In genomic region chr2:35082072-35082471, GRCh38 we compare ENCODE assay signal across 25 cellular contexts.
"Had no signal": no experiment of that assay in that cellular context is flagged by ENCODE, and none has a peak within 500 bp of the region (broad histone marks: within the 10 kb centered on the region; RNA-seq: fewer than 3 reads in every experiment).

No MANE protein-coding gene starts in this region.

- H3K4me3 Mint-ChIP-seq: dendritic cell treated with granulocyte-macrophage colony-stimulating factor and Interleukin-4, amounts not matched to agents 40 ng/mL and 50 ng/mL, for 4 days; naive thymus-derived CD4-positive, alpha-beta T cell; nephron progenitor cell; stimulated activated memory B cell treated with anti-CD40 and anti-IgM and Interleukin-4, amounts not matched to agents 10 μg/mL and 1 μg/mL and 100 μg/mL, for 72 hours; stimulated activated naive CD8-positive, alpha-beta T cell treated with anti-CD3 and anti-CD28 coated beads, Interleukin-15, Interleukin-2, amounts not matched to agents 100 ng/mL and 50 ng/mL, for 24 hours had no signal

- DNase-seq: esophagus squamous epithelium; foreskin fibroblast; head of caudate nucleus; kidney; left cardiac atrium; left ventricle myocardium superior; mesenchymal stem cell; naive thymus-derived CD4-positive, alpha-beta T cell; nephron progenitor cell; psoas muscle; spleen; stimulated activated CD4-positive, alpha-beta T cell treated with anti-CD3 and anti-CD28 coated beads, Interleukin-15, amount 100 ng/mL, for 24 hours; stimulated activated CD4-positive, alpha-beta T cell treated with anti-CD3 and anti-CD28 coated beads, Interleukin-1b, Interleukin-23, amount 100 ng/mL, for 48 hours; stimulated activated CD4-positive, alpha-beta T cell treated with anti-CD3 and anti-CD28 coated beads, Interleukin-4, amount 100 ng/mL, for 24 hours; tibial artery; upper lobe of right lung had no signal

- H3K27ac ChIP-seq: hepatocyte, neutrophil, psoas muscle, spleen, tibial artery, upper lobe of right lung, vagina had no signal

- ATAC-seq: left cardiac atrium; left ventricle myocardium superior; naive thymus-derived CD4-positive, alpha-beta T cell; psoas muscle; sciatic nerve; stimulated activated memory B cell treated with anti-CD40 and anti-IgM and Interleukin-4, amounts not matched to agents 10 μg/mL and 1 μg/mL and 100 μg/mL, for 72 hours; upper lobe of right lung had no signal

- H3K36me3 ChIP-seq: esophagus squamous epithelium, neutrophil, spleen, tibial artery, upper lobe of right lung, vagina had no signal

- H3K9me3 Mint-ChIP-seq: nephron progenitor cell; stimulated activated naive CD8-positive, alpha-beta T cell treated with anti-CD3 and anti-CD28 coated beads, Interleukin-15, Interleukin-2, amounts not matched to agents 100 ng/mL and 50 ng/mL, for 24 hours had no signal

- H3K4me1 ChIP-seq: psoas muscle, spleen, tibial artery, upper lobe of right lung had no signal

- H3K27ac Mint-ChIP-seq: dendritic cell treated with granulocyte-macrophage colony-stimulating factor and Interleukin-4, amounts not matched to agents 40 ng/mL and 50 ng/mL, for 4 days; naive thymus-derived CD4-positive, alpha-beta T cell; nephron progenitor cell; stimulated activated memory B cell treated with anti-CD40 and anti-IgM and Interleukin-4, amounts not matched to agents 10 μg/mL and 1 μg/mL and 100 μg/mL, for 72 hours; stimulated activated naive CD8-positive, alpha-beta T cell treated with anti-CD3 and anti-CD28 coated beads, Interleukin-15, Interleukin-2, amounts not matched to agents 100 ng/mL and 50 ng/mL, for 24 hours had no signal

- H3K4me2 ChIP-seq: hepatocyte had no signal

- H3K4me1 Mint-ChIP-seq: naive thymus-derived CD4-positive, alpha-beta T cell; nephron progenitor cell; stimulated activated memory B cell treated with anti-CD40 and anti-IgM and Interleukin-4, amounts not matched to agents 10 μg/mL and 1 μg/mL and 100 μg/mL, for 72 hours had no signal

- H3K79me2 ChIP-seq: hepatocyte had no signal

- H3K9me3 ChIP-seq: esophagus squamous epithelium, neutrophil, psoas muscle, tibial artery, upper lobe of right lung, vagina had no signal

- H3K36me3 Mint-ChIP-seq: naive thymus-derived CD4-positive, alpha-beta T cell; stimulated activated memory B cell treated with anti-CD40 and anti-IgM and Interleukin-4, amounts not matched to agents 10 μg/mL and 1 μg/mL and 100 μg/mL, for 72 hours had no signal

- H3K27me3 Mint-ChIP-seq: dendritic cell treated with granulocyte-macrophage colony-stimulating factor and Interleukin-4, amounts not matched to agents 40 ng/mL and 50 ng/mL, for 4 days; naive thymus-derived CD4-positive, alpha-beta T cell; stimulated activated memory B cell treated with anti-CD40 and anti-IgM and Interleukin-4, amounts not matched to agents 10 μg/mL and 1 μg/mL and 100 μg/mL, for 72 hours; stimulated activated naive CD8-positive, alpha-beta T cell treated with anti-CD3 and anti-CD28 coated beads, Interleukin-15, Interleukin-2, amounts not matched to agents 100 ng/mL and 50 ng/mL, for 24 hours had no signal

- FAIRE-seq: colon, kidney had no signal

- H3K4me3 ChIP-seq: esophagus squamous epithelium, hepatocyte, lung, psoas muscle, spleen, tibial artery, upper lobe of right lung, vagina had no signal

- H3K27me3 ChIP-seq: esophagus squamous epithelium, hepatocyte, neutrophil, spleen, tibial artery, upper lobe of right lung, vagina had no signal

- H2AFZ ChIP-seq: hepatocyte had no signal
